Comparison of ENCODE assay signal across 8 cellular contexts in genomic region chr17:38742431-38743308, GRCh38. TPM values are rescaled to one million over a fixed set of nuclear protein-coding genes. Genes with fewer than 3 reads are reported as not detected.
DNase-seq lines count a peak whose midpoint lies in the region; ATAC-seq and TF ChIP-seq lines count a peak whose summit lies in the region.

No MANE protein-coding gene starts in this region.

- TF ChIP-seq CTCF in C4-2B (conservative IDR thresholded peaks at IDR 0.05) (no peak), brain (conservative IDR thresholded peaks at IDR 0.05) (no peak), left lung (IDR thresholded peaks at IDR 0.05) (no peak), uterus (IDR thresholded peaks at IDR 0.05) (no peak)

- peaks cover 0 to 29% of the 10 kb centered on the region in 2 donors for H3K27me3 ChIP-seq in left lung
- no peaks in the 10 kb centered on the region for H3K27me3 ChIP-seq in uterus

- H3K4me3 ChIP-seq in left lung, result no peak overlapping the region
- no peak overlapping the region for H3K4me3 ChIP-seq in uterus

- H3K4me1 ChIP-seq in left lung (peaks cover 21 to 61% of the 10 kb centered on the region in 2 donors), uterus (peaks cover 4 to 24% of the 10 kb centered on the region in 2 donors)

- peaks cover 42% of the 10 kb centered on the region for H3K36me3 Mint-ChIP-seq in brain

- H3K27me3 Mint-ChIP-seq in brain, result peaks cover 4% of the 10 kb centered on the region

- DNase-seq in NCI-H1694 treated with DMSO at 0.1 percent for 48 hours (lab: John Stamatoyannopoulos, UW) (peak; percentile 98), left lung (no peak), uterus (peak; percentile 68 to 83), GDM1 (lab: John Stamatoyannopoulos, UW) (no peak)

- H3K4me3 Mint-ChIP-seq in brain, result peak overlapping the region; percentile 58 to 94 (median 78)

- H3K36me3 ChIP-seq in left lung (peaks cover 0 to 24% of the 10 kb centered on the region in 2 donors), uterus (no peaks in the 10 kb centered on the region)

- no peaks in the 10 kb centered on the region for H3K9me3 ChIP-seq in left lung
- H3K9me3 ChIP-seq in uterus, result no peaks in the 10 kb centered on the region

- H3K27ac Mint-ChIP-seq in brain, result peak overlapping the region; percentile 89 to 96 (median 93)

- TF ChIP-seq POLR2A in uterus (IDR thresholded peaks at IDR 0.05), result no peak

- peaks cover 66% of the 10 kb centered on the region for H3K4me1 Mint-ChIP-seq in brain

- intact Hi-C loops in left lung (cut with DNase I), result no loop called here
- intact Hi-C loops in uterus (cut with DNase I; ENCODE audit: low total_unique reads), result no loop called here

- H3K27ac ChIP-seq in C4-2B, result peak overlapping the region; percentile 58
- peak overlapping the region; percentile 77 to 78 for H3K27ac ChIP-seq in left lung
- peak overlapping the region; percentile 54 to 80 for H3K27ac ChIP-seq in uterus

- H3K9me3 Mint-ChIP-seq in brain, result no peaks in the 10 kb centered on the region

- ATAC-seq in left lung (peak; percentile 55), HG03159 (IDR thresholded peaks at IDR 0.05; ENCODE audit: unreplicated experiment) (no peak), GM18861 (IDR thresholded peaks at IDR 0.05; ENCODE audit: unreplicated experiment) (no peak)

RNA-seq across cellular contexts. Expression of gene PCGF2, which starts 5.5 kb away (rescaled TPM):
- 88.3 TPM for polyA plus RNA-seq in brain (ENCODE audit: insufficient read depth, low read depth, low replicate concordance)
- 10 to 100 TPM; 40.0 to 49.5 TPM for total RNA-seq in left lung
- 10 to 100 TPM in 2 of 4 donors, 1 to 10 TPM in 2; 5.5 to 81.8 (median 16.2) TPM for total RNA-seq in uterus

RNA-seq across cellular contexts. Expression of gene PSMB3, which starts 9.9 kb away (rescaled TPM):
- 278 TPM for polyA plus RNA-seq in brain (ENCODE audit: insufficient read depth, low read depth, low replicate concordance)
- total RNA-seq in left lung (100 to 1,000 TPM; 123 to 191 TPM), uterus (100 to 1,000 TPM in 2 of 4 donors, 10 to 100 TPM in 2; 91.6 to 285 (median 101) TPM)

RNA-seq across cellular contexts. Expression of gene CISD3, which starts 12.5 kb away (rescaled TPM):
- polyA plus RNA-seq in brain (ENCODE audit: insufficient read depth, low read depth, low replicate concordance), result 38.7 TPM
- total RNA-seq in left lung (10 to 100 TPM; 32.9 to 49.2 TPM), uterus (10 to 100 TPM in 1 of 4 donors, 1 to 10 TPM in 2, under 1 TPM in 1; 0.26 to 22.0 (median 2.9) TPM)

RNA-seq across cellular contexts. Expression of gene MLLT6, which starts 37.6 kb away (rescaled TPM):
- polyA plus RNA-seq in brain (ENCODE audit: insufficient read depth, low read depth, low replicate concordance), result 50.9 TPM
- total RNA-seq in left lung (100 to 1,000 TPM in 1 of 2 donors, 10 to 100 TPM in 1; 80.0 to 102 TPM), uterus (100 to 1,000 TPM in 1 of 4 donors, 10 to 100 TPM in 3; 32.3 to 218 (median 60.3) TPM)

RNA-seq across cellular contexts. Expression of gene PIP4K2B, which starts 56.7 kb away (rescaled TPM):
- 90.8 TPM for polyA plus RNA-seq in brain (ENCODE audit: insufficient read depth, low read depth, low replicate concordance)
- 10 to 100 TPM; 39.8 to 43.3 TPM for total RNA-seq in left lung
- 10 to 100 TPM; 23.2 to 89.5 (median 42.3) TPM for total RNA-seq in uterus

Comparison
In these comparisons a context has a peak if more than half of its experiments do, and no peak if none do; other contexts are left out.
1. DNase-seq: peak in NCI-H1694 treated with DMSO at 0.1 percent for 48 hours (single experiment) and uterus (2 of 2); none in left lung (0 of 2) and GDM1 (single experiment).
2. Peak in every context shown above with its lines, with median percentiles within 50 percentile points of each other: H3K27ac ChIP-seq.